1 cellular context compared by ENCODE assay signal in the genomic region with DNA sequence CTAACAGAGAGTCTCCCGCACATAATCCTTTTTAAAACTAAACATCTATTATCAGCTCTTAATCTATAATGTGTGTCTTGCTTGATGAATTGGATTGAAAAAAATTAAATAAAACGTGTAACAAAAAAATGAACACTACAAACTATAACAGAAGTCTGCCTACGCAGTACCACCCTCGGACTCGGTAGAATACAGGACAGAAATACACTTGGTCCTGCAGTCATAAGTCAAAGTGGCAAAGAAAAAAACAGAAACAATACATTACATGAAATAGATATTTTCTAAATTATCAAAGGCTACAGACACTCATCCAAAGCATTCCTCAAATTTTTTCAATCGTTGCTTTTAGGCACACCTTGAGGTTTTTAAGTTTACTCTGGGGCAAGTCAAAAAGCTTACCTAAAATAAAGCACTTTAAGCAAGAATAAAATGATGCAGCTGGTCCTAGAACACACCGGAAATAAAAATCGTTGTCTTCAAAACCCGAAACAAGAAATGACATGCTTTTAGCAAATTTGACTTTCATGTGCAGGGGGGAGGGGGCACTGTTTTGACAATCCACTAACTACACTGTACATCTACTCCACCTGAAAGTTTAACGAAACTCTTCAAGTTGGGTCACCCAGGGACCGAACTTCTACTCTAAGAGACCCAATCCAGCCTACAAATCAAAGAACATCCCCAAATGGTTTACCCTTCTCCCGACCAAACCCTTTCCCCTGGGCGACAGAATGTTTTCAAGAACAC.
A peak's percentile ranks its signal among the peaks of the same experiment; 100 is the strongest.
TF ChIP-seq lines count a peak whose summit lies in the region.

No MANE protein-coding gene starts in this region.

TF ChIP-seq in HepG2, 621 proteins besides CTCF, POLR2A, EP300 and RAD21 (continued from another document):
- peak; percentile 15 for TF ChIP-seq ZNF18 (CRISPR knock-in tag; IDR thresholded peaks at IDR 0.05; ENCODE audit: insufficient replicate concordance)
- no peak for TF ChIP-seq FOXJ3 (CRISPR knock-in tag; IDR thresholded peaks at IDR 0.05; ENCODE audit: borderline replicate concordance)
